In genomic region chr1:28663871-28664470, GRCh38 we compare ENCODE assay signal across 26 cellular contexts. TPM values are rescaled to one million over a fixed set of nuclear protein-coding genes. Genes with fewer than 3 reads are reported as not detected.
A peak's percentile ranks its signal among the peaks of the same experiment; 100 is the strongest.
DNase-seq lines count a peak whose midpoint lies in the region; ATAC-seq, FAIRE-seq and TF ChIP-seq lines count a peak whose summit lies in the region.
"Had no signal": no experiment of that assay in that cellular context is flagged by ENCODE, and none has a peak within 500 bp of the region (broad histone marks: within the 10 kb centered on the region; RNA-seq: fewer than 3 reads in every experiment).

No MANE protein-coding gene starts in this region.

- peak overlapping the region; percentile 22; the same call in 1 of the 2 replicates for H2AFZ ChIP-seq in K562 (ENCODE audit: low read depth, low read length)
- H2AFZ ChIP-seq: hepatocyte had no signal

- POLR2A ChIA-PET in HEK293 (lab: Yijun Ruan, JAX) (interaction anchor here (0.6 to 1.9 kb wide), 2 partner anchors 15 to 122 kb away, joined by 3 to 5 read pairs; partner anchors contain the start of gene RNU11), K562 (lab: Yijun Ruan, JAX) (interaction anchor here (0.7 to 13.8 kb wide), 5 partner anchors 9 to 38 kb away, joined by 3 to 240 read pairs (median 3); partner anchors contain the start of gene RNU11)

- no peaks in the 10 kb centered on the region for H3K9me1 ChIP-seq in K562 (ENCODE audit: control insufficient read depth, insufficient read depth, low read length)

- intact Hi-C loops in K562 (cut with micrococcal nuclease): no loop called here

- TF ChIP-seq EP300 in K562 (IDR thresholded peaks at IDR 0.05; ENCODE audit: low read length): no peak

- no peak for ATAC-seq in K562

- H3K4me3 ChIP-seq in AG10803 (ENCODE audit: low read length): no peak overlapping the region
- no peak overlapping the region for H3K4me3 ChIP-seq in HEK293 (ENCODE audit: low read depth, low read length)
- H3K4me3 ChIP-seq in K562: no peak overlapping the region
- H3K4me3 ChIP-seq: hepatocyte, transverse colon had no signal

- H3K4me3 Mint-ChIP-seq in HFFc6: no peak overlapping the region

- no peaks in the 10 kb centered on the region for H3K27me3 ChIP-seq in K562 (ENCODE audit: control insufficient read depth in 2 of 2, insufficient read depth in 2 of 2, low read length in 2 of 2)
- H3K27me3 ChIP-seq: hepatocyte, transverse colon had no signal

- H3K79me2 ChIP-seq in K562 (ENCODE audit: control insufficient read depth, insufficient read depth, low read length): peaks cover 7% of the 10 kb centered on the region
- H3K79me2 ChIP-seq: hepatocyte had no signal

- peak overlapping the region in 1 of 2 experiments; percentile 73; a peak in 2 of 4 replicates for H3K9ac ChIP-seq in K562 (ENCODE audit: insufficient read depth in 1 of 2, low read depth in 2 of 2, low read length in 2 of 2)

- TF ChIP-seq RAD21 in K562 (CRISPR knock-in tag; conservative IDR thresholded peaks at IDR 0.05 in 1 of 2, IDR thresholded peaks at IDR 0.05 in 1 of 2): no peak

- no peaks in the 10 kb centered on the region; the same call in 1 of the 2 replicates for H3K27me3 Mint-ChIP-seq in HFFc6 (ENCODE audit: insufficient read depth)

- no peak for TF ChIP-seq POLR2A in K562 (conservative IDR thresholded peaks at IDR 0.05)

- in situ Hi-C loops in K562 (cut with MboI): no loop called here

- H4K20me1 ChIP-seq in K562 (replicated peaks; ENCODE audit: control insufficient read depth, insufficient read depth, low read length): no peaks in the 10 kb centered on the region

- BruUV-seq in K562 (replicated peaks; lab: Mats Ljungman, UMichigan): no TSS peak

- H3K4me1 ChIP-seq in HEK293 (ENCODE audit: control insufficient read depth, insufficient read depth, low read length) (peaks cover 4% of the 10 kb centered on the region; the same call in 1 of the 2 replicates), K562 (replicated peaks in 1 of 2; ENCODE audit: control insufficient read depth in 2 of 2, insufficient read depth in 2 of 2, low read length in 2 of 2) (peaks cover 0 to 21% of the 10 kb centered on the region in 2 experiments; a peak in 3 of 5 replicates)

- no peak overlapping the region for H3K27ac Mint-ChIP-seq in HFFc6

- WGBS in K562 (ENCODE audit: insufficient coverage, low coverage, missing lambda C conversion rate): 64% methylated on average over 7 of the region's 7 CpGs

- CTCF ChIA-PET in HEK293 (lab: Yijun Ruan, JAX): interaction anchor here (0.6 kb wide), 1 partner anchor 213 kb away, joined by 3 read pairs; no protein-coding TSS in a partner anchor
- CTCF ChIA-PET in K562 (lab: Yijun Ruan, JAX; ENCODE audit: low intra/inter-chr PET ratio): no interaction called here

- H3K27ac ChIP-seq in HEK293 (ENCODE audit: extremely low read depth, low read depth, low read length): no peak overlapping the region
- no peak overlapping the region for H3K27ac ChIP-seq in K562 (ENCODE audit: extremely low read depth, low read depth, low read length)
- H3K27ac ChIP-seq: hepatocyte, transverse colon had no signal

- no peak for FAIRE-seq in K562 (lab: Jason Lieb, UNC)

- no peaks in the 10 kb centered on the region for H3K36me3 Mint-ChIP-seq in HFFc6 (ENCODE audit: low read depth)
- H3K36me3 Mint-ChIP-seq: CD14-positive monocyte had no signal

- H3K36me3 ChIP-seq in HEK293 (ENCODE audit: control insufficient read depth in 2 of 2, insufficient read depth in 1 of 2, low read length in 2 of 2) (no peaks in the 10 kb centered on the region), K562 (ENCODE audit: control insufficient read depth, insufficient read depth, low read length) (no peaks in the 10 kb centered on the region)
- H3K36me3 ChIP-seq: transverse colon had no signal

- H3K9me3 ChIP-seq in HEK293 (ENCODE audit: control insufficient read depth, insufficient read depth, low read depth, low read length) (no peaks in the 10 kb centered on the region), K562 (replicated peaks; ENCODE audit: control insufficient read depth, insufficient read depth, low read depth, low read length) (no peaks in the 10 kb centered on the region)
- H3K9me3 ChIP-seq: transverse colon had no signal

- DNase-seq in AG10803 (ENCODE audit: low read depth): peak; percentile 25
- DNase-seq in K562 (ENCODE audit: extremely low read depth in 1 of 4, low spot score in 3 of 4): no peak
- DNase-seq in myocyte (ENCODE audit: low read depth): peak; percentile 67
- no peak for DNase-seq in NCI-H2107 (lab: John Stamatoyannopoulos, UW)
- DNase-seq in NCI-H128 (lab: John Stamatoyannopoulos, UW; ENCODE audit: unreplicated experiment): no peak
- no peak for DNase-seq in HFFc6
- DNase-seq in iPS-NIHi11 (ENCODE audit: low spot score): no peak
- DNase-seq: activated CD4-positive, alpha-beta T cell treated with anti-CD3 and anti-CD28 coated beads, Interleukin-2, amount 50 U/mL, for 48 hours; activated T-cell treated with anti-CD3 and anti-CD28 coated beads, Interleukin-2, amount 50 U/mL, for 48 hours; DMS53; GOT3; islet precursor cell; MM.1S; NCI-H187; NCI-H526; SHP77 treated with DMSO at 0.1 percent for 48 hours; stimulated activated CD4-positive, alpha-beta T cell treated with anti-CD3 and anti-CD28 coated beads, Interleukin-15, amount 100 ng/mL, for 24 hours; stimulated activated naive CD4-positive, alpha-beta T cell; T-helper 1 cell; transverse colon had no signal

- H3K4me1 Mint-ChIP-seq in HFFc6 (ENCODE audit: low read depth): peaks cover 16% of the 10 kb centered on the region

- TF ChIP-seq CTCF in AG10803 (conservative IDR thresholded peaks at IDR 0.05; ENCODE audit: low read length) (no peak), HEK293 (tag by site-specific recombination; IDR thresholded peaks at IDR 0.05) (no peak), K562 (IDR thresholded peaks at IDR 0.05 in 2 of 3, conservative IDR thresholded peaks at IDR 0.05 in 1 of 3; ENCODE audit: insufficient read depth in 2 of 3, low read depth in 1 of 3, low read length in 3 of 3) (no peak), HFFc6 (IDR thresholded peaks at IDR 0.05) (no peak)

- H3K9me3 Mint-ChIP-seq in HFFc6: no peaks in the 10 kb centered on the region
- H3K9me3 Mint-ChIP-seq: CD14-positive monocyte had no signal

- H3K4me2 ChIP-seq in K562 (ENCODE audit: insufficient read depth, low read length): no peak overlapping the region
- H3K4me2 ChIP-seq: hepatocyte had no signal

RNA-seq across cellular contexts. Expression of gene GMEB1, which starts 4.6 kb away (rescaled TPM):
- total RNA-seq in K562 (2011; cell fraction: chromatin; rRNA removed; ENCODE audit: low replicate concordance): 15.9 and 16.7 TPM in 2 replicates
- 5.8 and 6.7 TPM in 2 replicates for total RNA-seq in K562 (2011; cell fraction: nucleolus; rRNA removed)
- total RNA-seq in K562 (2011; cell fraction: nucleoplasm; rRNA removed): 8.4 and 11.2 TPM in 2 replicates
- total RNA-seq in K562 (2014; rRNA removed) (6.6 and 7.3 TPM in 2 replicates), K562 (2014; rRNA removed; fragmentation: Illumina TruSeq; extraction: Trizol) (11.1 TPM in 2 replicates), K562 (2015; rRNA removed; fragmentation: Illumina TruSeq; extraction: Trizol) (7.9 and 8.4 TPM in 2 replicates), K562 (2021) (15.1 and 17.4 TPM in 2 replicates), myocyte (6.2 and 7.9 TPM in 2 replicates)
- polyA plus RNA-seq in K562 (2011; rRNA removed) (7.3 and 7.7 TPM in 2 replicates), K562 (2014; fragmentation: Illumina TruSeq; extraction: Trizol) (14.6 and 17.5 TPM in 2 replicates), K562 (2014; fragmentation: Nextera tagmentation; extraction: Ambion mirVana) (1 to 10 TPM; 8.5 TPM), K562 (2014; rRNA removed) (8.2 and 9.1 TPM in 2 replicates)
- 6.6 and 8.4 TPM in 2 replicates for polyA plus RNA-seq in K562 (2011; cell fraction: cytosol; rRNA removed)
- 6.8 and 7.8 TPM in 2 replicates for polyA plus RNA-seq in K562 (2011; cell fraction: nucleus; rRNA removed)
- 10.5 and 10.8 TPM in 2 replicates for polyA plus RNA-seq in K562 (2012)
- 15.7 and 17.1 TPM in 2 replicates for polyA minus RNA-seq in K562 (2011; rRNA and poly(A)+ RNA removed)
- polyA minus RNA-seq in K562 (2011; cell fraction: cytosol; rRNA and poly(A)+ RNA removed): 8.1 and 9.6 TPM in 2 replicates
- 1.8 and 5.2 TPM in 2 replicates for polyA minus RNA-seq in K562 (2011; cell fraction: nucleus; rRNA and poly(A)+ RNA removed)
- 8.5 TPM for polyA plus RNA-seq in myocyte (2012)
- 10 to 100 TPM; 11.1 to 13.2 (median 12.0) TPM for total RNA-seq in HFFc6 (2021; fragmentation: NEBNext Ultra II Directional; extraction: Animal tissue kit (Norgen Biotek cat#: 25700))

RNA-seq across cellular contexts. Expression of gene RNU11, which starts 15.6 kb away (rescaled TPM):
- not detected in 2 replicates for total RNA-seq in K562 (2011; cell fraction: chromatin; rRNA removed; ENCODE audit: low replicate concordance)
- total RNA-seq in K562 (2011; cell fraction: nucleolus; rRNA removed): not detected in 2 replicates
- not detected in 2 replicates for total RNA-seq in K562 (2011; cell fraction: nucleoplasm; rRNA removed)
- total RNA-seq in K562 (2014; rRNA removed): not detected in 2 replicates
- total RNA-seq in K562 (2014; rRNA removed; fragmentation: Illumina TruSeq; extraction: Trizol): not detected in 2 replicates
- total RNA-seq in K562 (2015; rRNA removed; fragmentation: Illumina TruSeq; extraction: Trizol): not detected in 2 replicates
- total RNA-seq in K562 (2021): not detected in 2 replicates
- polyA plus RNA-seq in K562 (2011; rRNA removed): not detected in 2 replicates
- polyA plus RNA-seq in K562 (2011; cell fraction: cytosol; rRNA removed): not detected in 2 replicates
- polyA plus RNA-seq in K562 (2011; cell fraction: nucleus; rRNA removed): under 0.01 TPM in 1 of 2 replicates, not detected in the other
- polyA plus RNA-seq in K562 (2012): not detected in 2 replicates
- not detected in 2 replicates for polyA plus RNA-seq in K562 (2014; fragmentation: Illumina TruSeq; extraction: Trizol)
- not detected for polyA plus RNA-seq in K562 (2014; fragmentation: Nextera tagmentation; extraction: Ambion mirVana)
- not detected in 2 replicates for polyA plus RNA-seq in K562 (2014; rRNA removed)
- not detected in 2 replicates for polyA minus RNA-seq in K562 (2011; rRNA and poly(A)+ RNA removed)
- 413 and 1,241 TPM in 2 replicates for polyA minus RNA-seq in K562 (2011; cell fraction: cytosol; rRNA and poly(A)+ RNA removed)
- not detected in 2 replicates for polyA minus RNA-seq in K562 (2011; cell fraction: nucleus; rRNA and poly(A)+ RNA removed)
- not detected in 2 replicates for total RNA-seq in myocyte
- not detected for polyA plus RNA-seq in myocyte (2012)
- not detected for total RNA-seq in HFFc6 (2021; fragmentation: NEBNext Ultra II Directional; extraction: Animal tissue kit (Norgen Biotek cat#: 25700))
- total RNA-seq: A673, hepatocyte, renal cortical epithelial cell, transverse colon had no signal
- polyA plus RNA-seq: adipose tissue, CD14-positive monocyte, hepatocyte had no signal

RNA-seq across cellular contexts. Expression of gene TAF12, which starts 21.1 kb away (rescaled TPM):
- total RNA-seq in K562 (2011; cell fraction: chromatin; rRNA removed; ENCODE audit: low replicate concordance): 24.0 and 25.4 TPM in 2 replicates
- 18.0 and 20.3 TPM in 2 replicates for total RNA-seq in K562 (2011; cell fraction: nucleolus; rRNA removed)
- 27.7 and 36.2 TPM in 2 replicates for total RNA-seq in K562 (2011; cell fraction: nucleoplasm; rRNA removed)
- total RNA-seq in K562 (2014; rRNA removed) (49.6 and 49.9 TPM in 2 replicates), K562 (2014; rRNA removed; fragmentation: Illumina TruSeq; extraction: Trizol) (43.2 and 46.4 TPM in 2 replicates), K562 (2015; rRNA removed; fragmentation: Illumina TruSeq; extraction: Trizol) (43.4 and 45.1 TPM in 2 replicates), K562 (2021) (31.6 and 33.3 TPM in 2 replicates), myocyte (44.7 and 58.6 TPM in 2 replicates)
- polyA plus RNA-seq in K562 (2011; rRNA removed) (64.1 and 69.3 TPM in 2 replicates), K562 (2014; fragmentation: Illumina TruSeq; extraction: Trizol) (44.2 and 53.0 TPM in 2 replicates), K562 (2014; fragmentation: Nextera tagmentation; extraction: Ambion mirVana) (10 to 100 TPM; 77.8 to 89.0 TPM), K562 (2014; rRNA removed) (50.5 and 68.4 TPM in 2 replicates)
- polyA plus RNA-seq in K562 (2011; cell fraction: cytosol; rRNA removed): 30.6 and 50.2 TPM in 2 replicates
- polyA plus RNA-seq in K562 (2011; cell fraction: nucleus; rRNA removed): 17.4 and 29.2 TPM in 2 replicates
- 42.8 and 59.6 TPM in 2 replicates for polyA plus RNA-seq in K562 (2012)
- polyA minus RNA-seq in K562 (2011; rRNA and poly(A)+ RNA removed): 46.5 and 54.0 TPM in 2 replicates
- 8.3 and 15.7 TPM in 2 replicates for polyA minus RNA-seq in K562 (2011; cell fraction: cytosol; rRNA and poly(A)+ RNA removed)
- 7.0 and 14.2 TPM in 2 replicates for polyA minus RNA-seq in K562 (2011; cell fraction: nucleus; rRNA and poly(A)+ RNA removed)
- 33.7 TPM for polyA plus RNA-seq in myocyte (2012)
- 10 to 100 TPM; 32.0 to 40.7 (median 35.9) TPM for total RNA-seq in HFFc6 (2021; fragmentation: NEBNext Ultra II Directional; extraction: Animal tissue kit (Norgen Biotek cat#: 25700))

Comparison
In these comparisons a context has a peak if more than half of its experiments do, and no peak if none do; other contexts are left out.
1. DNase-seq: peak in AG10803 (single experiment) and myocyte (single experiment); none in K562 (0 of 4), NCI-H2107 (single experiment), NCI-H128 (single experiment), HFFc6 (single experiment) and iPS-NIHi11 (single experiment).